ENCODE assay signal across 24 cellular contexts in genomic region chr14:104102282-104102914, GRCh38. TPM values are rescaled to one million over a fixed set of nuclear protein-coding genes. Genes with fewer than 3 reads are reported as not detected.
DNase-seq lines count a peak whose midpoint lies in the region; ATAC-seq and TF ChIP-seq lines count a peak whose summit lies in the region.
"Had no signal": no experiment of that assay in that cellular context is flagged by ENCODE, and none has a peak within 500 bp of the region (broad histone marks: within the 10 kb centered on the region; RNA-seq: fewer than 3 reads in every experiment).

No MANE protein-coding gene starts in this region.

- intact Hi-C loops in left ventricle myocardium superior (cut with micrococcal nuclease) = no loop called here
- intact Hi-C loops in activated T-helper 1 cell treated with anti-CD3 and anti-CD28 coated beads, Interleukin-12 subunit alpha, Interleukin-12 subunit beta, Interleukin-2, Interleukin-4 antibody, amounts not matched to agents 30 ng/mL and 10 ng/mL and 1 ng/mL, durations not matched to agents 14 hours and 24 hours and 36 hours (cut with micrococcal nuclease) = no loop called here

- H3K27me3 ChIP-seq in BLaER1 treated with 17β-estradiol and CSF1 and Interleukin-3, amounts not matched to agents 10 nM and 100 nM = peaks cover 0 to 14% (median 0%) of the 10 kb centered on the region in 11 experiments; a peak in 4 of 22 replicates
- no peaks in the 10 kb centered on the region for H3K27me3 ChIP-seq in RWPE2 (ENCODE audit: insufficient read depth, poor library complexity, severe bottlenecking)

- DNase-seq in RWPE2 (ENCODE audit: low spot score) (peak; percentile 50), left ventricle myocardium superior (peak; percentile 21), nephron progenitor cell (peak; percentile 2), activated T-cell treated with anti-CD3 and anti-CD28 coated beads for 4 hours (no peak)
- no peak for DNase-seq in activated T-helper 1 cell treated with anti-CD3 and anti-CD28 coated beads, Interleukin-12 subunit alpha, Interleukin-12 subunit beta, Interleukin-2, Interleukin-4 antibody, amounts not matched to agents 30 ng/mL and 10 ng/mL and 1 ng/mL, durations not matched to agents 14 hours and 24 hours and 36 hours (ENCODE audit: low spot score)
- DNase-seq: Caco-2; CD4-positive, alpha-beta memory T cell; DND-41; GM23248; KG1; NCI-H1092 treated with DMSO at 0.1 percent for 48 hours; NCI-H146; NCI-H2029; NCI-H226; NCI-H510A treated with DMSO at 0.1 percent for 48 hours; NCI-H774; SHP77 had no signal

- H3K4me3 Mint-ChIP-seq in nephron progenitor cell = no peak overlapping the region
- no peak overlapping the region for H3K4me3 Mint-ChIP-seq in activated T-helper 1 cell treated with anti-CD3 and anti-CD28 coated beads, Interleukin-12 subunit alpha, Interleukin-12 subunit beta, Interleukin-2, Interleukin-4 antibody, amounts not matched to agents 30 ng/mL and 10 ng/mL and 1 ng/mL, durations not matched to agents 14 hours and 24 hours and 36 hours
- H3K4me3 Mint-ChIP-seq: CD4-positive, alpha-beta memory T cell had no signal

- H3K4me3 ChIP-seq in BLaER1 treated with 17β-estradiol and CSF1 and Interleukin-3, amounts not matched to agents 10 nM and 100 nM = no peak overlapping the region
- no peak overlapping the region for H3K4me3 ChIP-seq in RWPE2 (ENCODE audit: severe bottlenecking)
- H3K4me3 ChIP-seq: GM12878, GM23248, HAP-1 had no signal

- H3K4me1 ChIP-seq in BLaER1 treated with 17β-estradiol and CSF1 and Interleukin-3, amounts not matched to agents 10 nM and 100 nM = peaks cover 25 to 91% (median 87%) of the 10 kb centered on the region in 10 experiments; a peak in 19 of 20 replicates
- peaks cover 12% of the 10 kb centered on the region for H3K4me1 ChIP-seq in RWPE2 (ENCODE audit: insufficient read depth, poor library complexity, severe bottlenecking)
- H3K4me1 ChIP-seq: Caco-2, HAP-1 had no signal

- TF ChIP-seq CTCF in RWPE2 (IDR thresholded peaks at IDR 0.05; ENCODE audit: poor library complexity, severe bottlenecking) (no peak), nephron progenitor cell (IDR thresholded peaks at IDR 0.05) (no peak)

- H3K4me1 Mint-ChIP-seq in nephron progenitor cell = peaks cover 6% of the 10 kb centered on the region
- H3K4me1 Mint-ChIP-seq in activated T-helper 1 cell treated with anti-CD3 and anti-CD28 coated beads, Interleukin-12 subunit alpha, Interleukin-12 subunit beta, Interleukin-2, Interleukin-4 antibody, amounts not matched to agents 30 ng/mL and 10 ng/mL and 1 ng/mL, durations not matched to agents 14 hours and 24 hours and 36 hours (ENCODE audit: low read depth) = no peaks in the 10 kb centered on the region
- H3K4me1 Mint-ChIP-seq: CD4-positive, alpha-beta memory T cell had no signal

- H3K27me3 Mint-ChIP-seq in nephron progenitor cell (ENCODE audit: low read depth, poor library complexity) = no peaks in the 10 kb centered on the region
- H3K27me3 Mint-ChIP-seq in activated T-helper 1 cell treated with anti-CD3 and anti-CD28 coated beads, Interleukin-12 subunit alpha, Interleukin-12 subunit beta, Interleukin-2, Interleukin-4 antibody, amounts not matched to agents 30 ng/mL and 10 ng/mL and 1 ng/mL, durations not matched to agents 14 hours and 24 hours and 36 hours (ENCODE audit: insufficient read depth) = no peaks in the 10 kb centered on the region
- H3K27me3 Mint-ChIP-seq: CD4-positive, alpha-beta memory T cell had no signal

- H3K9me3 Mint-ChIP-seq in nephron progenitor cell = no peaks in the 10 kb centered on the region
- no peaks in the 10 kb centered on the region for H3K9me3 Mint-ChIP-seq in activated T-helper 1 cell treated with anti-CD3 and anti-CD28 coated beads, Interleukin-12 subunit alpha, Interleukin-12 subunit beta, Interleukin-2, Interleukin-4 antibody, amounts not matched to agents 30 ng/mL and 10 ng/mL and 1 ng/mL, durations not matched to agents 14 hours and 24 hours and 36 hours
- H3K9me3 Mint-ChIP-seq: CD4-positive, alpha-beta memory T cell had no signal

- no peak overlapping the region for H3K27ac ChIP-seq in BLaER1 treated with 17β-estradiol and CSF1 and Interleukin-3, amounts not matched to agents 10 nM and 100 nM
- H3K27ac ChIP-seq in RWPE2 (ENCODE audit: poor library complexity, severe bottlenecking) = no peak overlapping the region
- H3K27ac ChIP-seq: GM23248 had no signal

- H4K20me1 ChIP-seq in BLaER1 treated with 17β-estradiol and CSF1 and Interleukin-3, amounts not matched to agents 10 nM and 100 nM = peaks cover 0 to 23% (median 0%) of the 10 kb centered on the region in 11 experiments; a peak in 1 of 22 replicates

- no peaks in the 10 kb centered on the region for H3K9me3 ChIP-seq in BLaER1 treated with 17β-estradiol and CSF1 and Interleukin-3, amounts not matched to agents 10 nM and 100 nM (replicated peaks in 1 of 11)
- no peaks in the 10 kb centered on the region for H3K9me3 ChIP-seq in RWPE2 (ENCODE audit: severe bottlenecking)
- H3K9me3 ChIP-seq: Caco-2, HAP-1 had no signal

- H3K9ac ChIP-seq in BLaER1 treated with 17β-estradiol and CSF1 and Interleukin-3, amounts not matched to agents 10 nM and 100 nM = peak overlapping the region in 5 of 11 experiments; percentile 1 to 35 (median 32); a peak in 1 of 22 replicates
- H3K9ac ChIP-seq: GM23248 had no signal

- no peaks in the 10 kb centered on the region for H3K36me3 ChIP-seq in BLaER1 treated with 17β-estradiol and CSF1 and Interleukin-3, amounts not matched to agents 10 nM and 100 nM
- no peaks in the 10 kb centered on the region for H3K36me3 ChIP-seq in RWPE2 (ENCODE audit: low read depth)
- H3K36me3 ChIP-seq: HAP-1 had no signal

- ATAC-seq in RWPE2 (ENCODE audit: low read depth) (no peak), left ventricle myocardium superior (no peak), GM21423 (IDR thresholded peaks at IDR 0.05; ENCODE audit: unreplicated experiment) (no peak), HG02885 (IDR thresholded peaks at IDR 0.05; ENCODE audit: poor library complexity, unreplicated experiment) (no peak)
- ATAC-seq: GM12878, Panc1 had no signal

- H3K4me2 ChIP-seq in BLaER1 treated with 17β-estradiol and CSF1 and Interleukin-3, amounts not matched to agents 10 nM and 100 nM = peak overlapping the region in 10 of 11 experiments; percentile 3 to 98 (median 82); a peak in 19 of 22 replicates

- no peak overlapping the region for H3K27ac Mint-ChIP-seq in nephron progenitor cell
- no peak overlapping the region for H3K27ac Mint-ChIP-seq in activated T-helper 1 cell treated with anti-CD3 and anti-CD28 coated beads, Interleukin-12 subunit alpha, Interleukin-12 subunit beta, Interleukin-2, Interleukin-4 antibody, amounts not matched to agents 30 ng/mL and 10 ng/mL and 1 ng/mL, durations not matched to agents 14 hours and 24 hours and 36 hours
- H3K27ac Mint-ChIP-seq: CD4-positive, alpha-beta memory T cell had no signal

- no peaks in the 10 kb centered on the region for H3K36me3 Mint-ChIP-seq in nephron progenitor cell (ENCODE audit: low read depth)
- no peaks in the 10 kb centered on the region for H3K36me3 Mint-ChIP-seq in activated T-helper 1 cell treated with anti-CD3 and anti-CD28 coated beads, Interleukin-12 subunit alpha, Interleukin-12 subunit beta, Interleukin-2, Interleukin-4 antibody, amounts not matched to agents 30 ng/mL and 10 ng/mL and 1 ng/mL, durations not matched to agents 14 hours and 24 hours and 36 hours (ENCODE audit: low read depth)
- H3K36me3 Mint-ChIP-seq: CD4-positive, alpha-beta memory T cell had no signal

RNA-seq across cellular contexts. Expression of gene ASPG, which starts 16.9 kb away (rescaled TPM):
- total RNA-seq in left ventricle myocardium superior = 28.2 TPM
- total RNA-seq in activated T-helper 1 cell treated with anti-CD3 and anti-CD28 coated beads, Interleukin-12 subunit alpha, Interleukin-12 subunit beta, Interleukin-2, Interleukin-4 antibody, amounts not matched to agents 30 ng/mL and 10 ng/mL and 1 ng/mL, durations not matched to agents 14 hours and 24 hours and 36 hours = not detected in 2 replicates
- total RNA-seq: Caco-2; CD4-positive, alpha-beta memory T cell; GM12878; GM23248; HT1080 had no signal

RNA-seq across cellular contexts. Expression of gene KIF26A, which starts 36.0 kb away (rescaled TPM):
- 6.0 TPM for total RNA-seq in left ventricle myocardium superior
- total RNA-seq in activated T-helper 1 cell treated with anti-CD3 and anti-CD28 coated beads, Interleukin-12 subunit alpha, Interleukin-12 subunit beta, Interleukin-2, Interleukin-4 antibody, amounts not matched to agents 30 ng/mL and 10 ng/mL and 1 ng/mL, durations not matched to agents 14 hours and 24 hours and 36 hours = 0.05 and 0.17 TPM in 2 replicates
- total RNA-seq: GM23248 had no signal

Comparison
In these comparisons a context has a peak if more than half of its experiments do, and no peak if none do; other contexts are left out.
1. DNase-seq: peak in RWPE2 (single experiment), left ventricle myocardium superior (single experiment) and nephron progenitor cell (single experiment); none in activated T-helper 1 cell treated with anti-CD3 and anti-CD28 coated beads, Interleukin-12 subunit alpha, Interleukin-12 subunit beta, Interleukin-2, Interleukin-4 antibody, amounts not matched to agents 30 ng/mL and 10 ng/mL and 1 ng/mL, durations not matched to agents 14 hours and 24 hours and 36 hours (single experiment) and activated T-cell treated with anti-CD3 and anti-CD28 coated beads for 4 hours (single experiment).
2. RNA of gene ASPG, which starts 16.9 kb away (total RNA-seq): 28.2 TPM in left ventricle myocardium superior (single experiment); not detected in activated T-helper 1 cell treated with anti-CD3 and anti-CD28 coated beads, Interleukin-12 subunit alpha, Interleukin-12 subunit beta, Interleukin-2, Interleukin-4 antibody, amounts not matched to agents 30 ng/mL and 10 ng/mL and 1 ng/mL, durations not matched to agents 14 hours and 24 hours and 36 hours; every median in the first group is over 10 times any median in the second.